ENCODE assay signal across 13 cellular contexts in the genomic region with DNA sequence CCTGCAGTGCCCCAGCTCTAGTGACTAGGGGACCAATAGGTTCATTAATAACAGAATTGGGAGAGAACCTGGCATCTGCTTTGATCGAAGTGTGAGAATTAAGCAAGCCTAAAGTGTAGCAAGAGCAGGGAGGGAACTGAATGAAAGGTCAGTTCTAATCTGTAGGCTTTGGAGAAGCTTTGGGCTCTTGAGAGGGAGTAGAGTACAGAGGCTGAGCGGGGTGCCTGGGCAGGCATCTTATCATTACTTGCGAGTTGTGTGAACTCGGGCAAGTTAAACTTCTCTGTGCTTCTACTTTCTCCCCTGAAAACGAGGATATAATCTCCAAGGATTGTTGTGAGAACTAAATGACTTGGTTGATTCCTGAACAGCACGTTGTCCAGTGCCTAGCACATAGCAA. TPM values are rescaled to one million over a fixed set of nuclear protein-coding genes. Genes with fewer than 3 reads are reported as not detected.
DNase-seq lines count a peak whose midpoint lies in the region; ATAC-seq, FAIRE-seq and TF ChIP-seq lines count a peak whose summit lies in the region.
"Had no signal": no experiment of that assay in that cellular context is flagged by ENCODE, and none has a peak within 500 bp of the region (broad histone marks: within the 10 kb centered on the region; RNA-seq: fewer than 3 reads in every experiment).

No MANE protein-coding gene starts in this region.

- peaks cover 14% of the 10 kb centered on the region for H3F3A ChIP-seq in neural progenitor cell (ENCODE audit: low read depth)

- CTCF ChIA-PET in A549 (lab: Yijun Ruan, JAX), result interaction anchor here (0.8 to 2.2 kb wide), 9 partner anchors 10 to 560 kb away, joined by 3 to 13 read pairs (median 4); no protein-coding TSS in a partner anchor

- no peak for TF ChIP-seq POLR2A in A549 (IDR thresholded peaks at IDR 0.05; ENCODE audit: low read length)

- WGBS in A549 (ENCODE audit: missing lambda C conversion rate), result 41% methylated on average over 6 of the region's 6 CpGs
- 75 to 76% methylated on average over 6 of the region's 6 CpGs for WGBS in aorta, 2 donors

- TF ChIP-seq CTCF in A549 (IDR thresholded peaks at IDR 0.05) (no peak), KMS-11 (conservative IDR thresholded peaks at IDR 0.05; ENCODE audit: low read depth, low read length) (no peak), glutamatergic neuron (IDR thresholded peaks at IDR 0.05; ENCODE audit: partially characterized antibody, unreplicated experiment) (no peak), neural progenitor cell (IDR thresholded peaks at IDR 0.05) (no peak)

- H4K20me1 ChIP-seq in KMS-11 (ENCODE audit: insufficient read depth) (no peaks in the 10 kb centered on the region), neural progenitor cell (ENCODE audit: low read depth) (peaks cover 5% of the 10 kb centered on the region)

- H3K36me3 ChIP-seq in KMS-11 (ENCODE audit: insufficient read depth) (no peaks in the 10 kb centered on the region), neural progenitor cell (no peaks in the 10 kb centered on the region), aorta (ENCODE audit: control insufficient read depth in 1 of 2, insufficient read depth in 2 of 2, low read length in 1 of 2) (no peaks in the 10 kb centered on the region)

- H3K9me3 ChIP-seq in A549 (no peaks in the 10 kb centered on the region), neural progenitor cell (ENCODE audit: low read depth) (no peaks in the 10 kb centered on the region), aorta (ENCODE audit: control insufficient read depth, low read length) (no peaks in the 10 kb centered on the region)
- H3K9me3 ChIP-seq: Caco-2 had no signal

- POLR2A ChIA-PET in A549 (lab: Yijun Ruan, JAX), result no interaction called here

- peak overlapping the region; percentile 75 for H3K4me3 Mint-ChIP-seq in glutamatergic neuron (ENCODE audit: unreplicated experiment)
- H3K4me3 Mint-ChIP-seq in neural progenitor cell, result peak overlapping the region; percentile 67
- H3K4me3 Mint-ChIP-seq in T-helper 2 cell treated with Interferon-gamma antibody and Interleukin-4, amounts not matched to agents 5 μg/mL and 100 μg/mL, for 36 hours, result no peak overlapping the region
- H3K4me3 Mint-ChIP-seq: CD8-positive, alpha-beta T cell had no signal

- H3K4me1 Mint-ChIP-seq in glutamatergic neuron (ENCODE audit: low read depth, unreplicated experiment), result peaks cover 8% of the 10 kb centered on the region
- H3K4me1 Mint-ChIP-seq in neural progenitor cell, result peaks cover 33% of the 10 kb centered on the region
- peaks cover 10% of the 10 kb centered on the region for H3K4me1 Mint-ChIP-seq in T-helper 2 cell treated with Interferon-gamma antibody and Interleukin-4, amounts not matched to agents 5 μg/mL and 100 μg/mL, for 36 hours (ENCODE audit: low read depth)

- H2AFZ ChIP-seq in KMS-11 (ENCODE audit: low read depth), result no peak overlapping the region
- no peak overlapping the region for H2AFZ ChIP-seq in neural progenitor cell (replicated peaks)

- H3K4me2 ChIP-seq in A549, result peak overlapping the region; percentile 89; the same call in 2 of the 3 replicates
- H3K4me2 ChIP-seq in KMS-11, result 0 out of 2 replicates have a peak overlapping the region, but pooled peaks have one; percentile 9
- no peak overlapping the region for H3K4me2 ChIP-seq in neural progenitor cell

- FAIRE-seq in A549 (lab: Jason Lieb, UNC), result no peak

- H3K27me3 ChIP-seq in KMS-11 (ENCODE audit: insufficient read depth, low read depth), result no peaks in the 10 kb centered on the region
- peaks cover 49% of the 10 kb centered on the region for H3K27me3 ChIP-seq in neural progenitor cell
- H3K27me3 ChIP-seq in aorta (ENCODE audit: control insufficient read depth in 1 of 2, insufficient read depth in 2 of 2, low read length in 1 of 2), result no peaks in the 10 kb centered on the region

- H3K4me3 ChIP-seq in A549, result no peak overlapping the region
- no peak overlapping the region for H3K4me3 ChIP-seq in KMS-11 (IDR thresholded peaks at IDR 0.05; ENCODE audit: insufficient read depth, low read depth, low read length)
- H3K4me3 ChIP-seq in neural progenitor cell, result no peak overlapping the region
- H3K4me3 ChIP-seq in aorta (ENCODE audit: low read length in 2 of 2), result no peak overlapping the region

- intact Hi-C loops in aorta (cut with DNase I), result loop anchor here (2.0 to 10.0 kb wide), 7 partner anchors 55 to 560 kb away; no protein-coding TSS in a partner anchor

- TF ChIP-seq EP300 in A549 (IDR thresholded peaks at IDR 0.05), result no peak

- peaks cover 7% of the 10 kb centered on the region for H3K27me3 Mint-ChIP-seq in glutamatergic neuron (ENCODE audit: unreplicated experiment)
- peaks cover 21% of the 10 kb centered on the region for H3K27me3 Mint-ChIP-seq in neural progenitor cell (ENCODE audit: insufficient read depth, low read depth)
- H3K27me3 Mint-ChIP-seq in T-helper 2 cell treated with Interferon-gamma antibody and Interleukin-4, amounts not matched to agents 5 μg/mL and 100 μg/mL, for 36 hours (ENCODE audit: low read depth), result peaks cover 57% of the 10 kb centered on the region

- H3K36me3 Mint-ChIP-seq in glutamatergic neuron (ENCODE audit: unreplicated experiment) (no peaks in the 10 kb centered on the region), neural progenitor cell (peaks cover 7% of the 10 kb centered on the region)
- no peaks in the 10 kb centered on the region for H3K36me3 Mint-ChIP-seq in T-helper 2 cell treated with Interferon-gamma antibody and Interleukin-4, amounts not matched to agents 5 μg/mL and 100 μg/mL, for 36 hours (ENCODE audit: low read depth)
- H3K36me3 Mint-ChIP-seq: CD8-positive, alpha-beta T cell had no signal

- peaks cover 20% of the 10 kb centered on the region for H3K9me3 Mint-ChIP-seq in glutamatergic neuron (ENCODE audit: unreplicated experiment)
- no peaks in the 10 kb centered on the region for H3K9me3 Mint-ChIP-seq in neural progenitor cell
- H3K9me3 Mint-ChIP-seq in T-helper 2 cell treated with Interferon-gamma antibody and Interleukin-4, amounts not matched to agents 5 μg/mL and 100 μg/mL, for 36 hours, result no peaks in the 10 kb centered on the region
- H3K9me3 Mint-ChIP-seq: CD8-positive, alpha-beta T cell had no signal

- no peak for ATAC-seq in A549
- ATAC-seq in aorta (ENCODE audit: low FRiP score), result no peak
- ATAC-seq: CD8-positive, alpha-beta T cell had no signal

- H3K27ac ChIP-seq in A549 (no peak overlapping the region), KMS-11 (no peak overlapping the region), neural progenitor cell (no peak overlapping the region), aorta (ENCODE audit: low read depth in 1 of 2, low read length in 2 of 2) (no peak overlapping the region)
- H3K27ac ChIP-seq: RWPE1, SK-N-MC had no signal

- H3K4me1 ChIP-seq in A549 (no peaks in the 10 kb centered on the region), KMS-11 (ENCODE audit: low read depth, poor library complexity, severe bottlenecking) (peaks cover 33% of the 10 kb centered on the region), neural progenitor cell (peaks cover 10% of the 10 kb centered on the region), aorta (ENCODE audit: control insufficient read depth in 1 of 2, insufficient read depth in 2 of 2, low read length in 2 of 2) (peaks cover 0 to 5% of the 10 kb centered on the region in 2 donors)

- no peaks in the 10 kb centered on the region; the same call in 1 of the 2 replicates for H3K79me2 ChIP-seq in KMS-11 (ENCODE audit: insufficient read depth, low read depth)
- H3K79me2 ChIP-seq in neural progenitor cell (ENCODE audit: low read depth), result no peaks in the 10 kb centered on the region

- TF ChIP-seq RAD21 in A549 (conservative IDR thresholded peaks at IDR 0.05 in 1 of 2, IDR thresholded peaks at IDR 0.05 in 1 of 2), result no peak

- H3K9ac ChIP-seq in KMS-11 (no peak overlapping the region), neural progenitor cell (no peak overlapping the region)

- DNase-seq in A549 (ENCODE audit: low read depth in 1 of 2, low spot score in 1 of 2) (no peak), glutamatergic neuron (no peak), neural progenitor cell (ENCODE audit: low spot score) (no peak), SHP77 treated with DMSO at 0.1 percent for 48 hours (lab: John Stamatoyannopoulos, UW) (no peak), aorta (no peak)
- DNase-seq in T-helper 2 cell treated with Interferon-gamma antibody and Interleukin-4, amounts not matched to agents 5 μg/mL and 100 μg/mL, for 36 hours (ENCODE audit: low spot score), result no peak
- DNase-seq: CD8-positive, alpha-beta T cell; HCEC 1CT; SIG-M5 had no signal

- H3K27ac Mint-ChIP-seq in glutamatergic neuron (ENCODE audit: unreplicated experiment) (no peak overlapping the region), neural progenitor cell (no peak overlapping the region)
- no peak overlapping the region for H3K27ac Mint-ChIP-seq in T-helper 2 cell treated with Interferon-gamma antibody and Interleukin-4, amounts not matched to agents 5 μg/mL and 100 μg/mL, for 36 hours
- H3K27ac Mint-ChIP-seq: CD8-positive, alpha-beta T cell had no signal

TF ChIP-seq in A549, 52 proteins besides CTCF, POLR2A, EP300 and RAD21 (continues in another document):
- TF ChIP-seq ZNF302 (CRISPR knock-in tag; IDR thresholded peaks at IDR 0.05) (no peak), CHD4 (IDR thresholded peaks at IDR 0.05; ENCODE audit: borderline replicate concordance) (no peak), KDM1A (IDR thresholded peaks at IDR 0.05; ENCODE audit: low read depth) (no peak), EHF (CRISPR knock-in tag; IDR thresholded peaks at IDR 0.05) (no peak), HDAC2 (IDR thresholded peaks at IDR 0.05) (no peak), MAFK (IDR thresholded peaks at IDR 0.05; ENCODE audit: partially characterized antibody) (no peak), SREBF2 (IDR thresholded peaks at IDR 0.05) (no peak), JUN (IDR thresholded peaks at IDR 0.05) (no peak)

RNA-seq across cellular contexts. Expression of gene PARM1, which starts 0.9 kb away (rescaled TPM):
- polyA plus RNA-seq in A549 (2011; rRNA removed) (2.5 and 5.2 TPM in 2 replicates), A549 (2017; fragmentation: RNase III; extraction: RNeasy Plus Mini Kit Qiagen cat#74134 plus additional on column Dnase treatment) (0.37 to 0.40 TPM (median 0.38 TPM) in 3 replicates), aorta (100 to 1,000 TPM in 1 of 2 donors, 10 to 100 TPM in 1; 42.6 to 112 TPM)
- polyA plus RNA-seq in A549 (2012; cell fraction: cytosol; rRNA removed), result 0.34 and 0.37 TPM in 2 replicates
- 0.31 and 0.49 TPM in 2 replicates for polyA plus RNA-seq in A549 (2012; cell fraction: nucleus; rRNA removed)
- polyA minus RNA-seq in A549 (2011; rRNA and poly(A)+ RNA removed), result 2.2 and 3.1 TPM in 2 replicates
- total RNA-seq in glutamatergic neuron (ENCODE audit: unreplicated experiment) (94.3 TPM), neural progenitor cell (ENCODE audit: low replicate concordance) (1.2 and 1.6 TPM in 2 replicates), aorta (100 to 1,000 TPM in 1 of 2 donors, 10 to 100 TPM in 1; 48.5 to 202 TPM)
- total RNA-seq: CD8-positive, alpha-beta T cell had no signal

Comparison
In these comparisons a context has a peak if more than half of its experiments do, and no peak if none do; other contexts are left out.
1. RNA of gene PARM1, which starts 0.9 kb away (total RNA-seq): 48.5 to 202 TPM in aorta and 94.3 TPM in glutamatergic neuron (single experiment); 1.2 to 1.6 TPM in neural progenitor cell; every median in the first group is over 10 times any median in the second.